In genomic region chr2:68091439-68092034, GRCh38 we compare ENCODE assay signal across 20 cellular contexts. TPM values are rescaled to one million over a fixed set of nuclear protein-coding genes. Genes with fewer than 3 reads are reported as not detected.
"Had no signal": no experiment of that assay in that cellular context is flagged by ENCODE, and none has a peak within 500 bp of the region (broad histone marks: within the 10 kb centered on the region; RNA-seq: fewer than 3 reads in every experiment).

No MANE protein-coding gene starts in this region.

- H3K4me3 Mint-ChIP-seq: central memory CD8-positive, alpha-beta T cell; natural killer cell treated with Interleukin-12 subunit alpha and Interleukin-12 subunit beta and Interleukin-15 and Interleukin-18, amount 100 ng/mL, for 72 hours; stimulated activated naive B cell treated with anti-CD40 and anti-IgM and Interleukin-4, amounts not matched to agents 10 μg/mL and 1 μg/mL and 100 μg/mL, for 72 hours had no signal

- H3K9me3 Mint-ChIP-seq: central memory CD8-positive, alpha-beta T cell; natural killer cell treated with Interleukin-12 subunit alpha and Interleukin-12 subunit beta and Interleukin-15 and Interleukin-18, amount 100 ng/mL, for 72 hours; stimulated activated naive B cell treated with anti-CD40 and anti-IgM and Interleukin-4, amounts not matched to agents 10 μg/mL and 1 μg/mL and 100 μg/mL, for 72 hours had no signal

- DNase-seq: activated CD4-positive, alpha-beta T cell treated with anti-CD3 and anti-CD28 coated beads, Interleukin-2, amount 50 U/mL, for 1 hour; activated CD8-positive, alpha-beta memory T cell treated with anti-CD3 and anti-CD28 coated beads for 24 hours; activated CD8-positive, alpha-beta memory T cell treated with anti-CD3 and anti-CD28 coated beads, Interleukin-2, amount 50 U/mL, for 48 hours; activated effector memory CD4-positive, alpha-beta T cell treated with Interleukin-2 at 50 U/mL for 16 hours; activated naive CD4-positive, alpha-beta T cell treated with anti-CD3 and anti-CD28 coated beads, Interleukin-2, amount 50 U/mL, for 16 hours; activated T-cell treated with anti-CD3 and anti-CD28 coated beads, Interleukin-2, amount 50 U/mL, for 48 hours; erythroblast; posterior cingulate gyrus; retina; spleen; stimulated activated CD4-positive, alpha-beta T cell treated with anti-CD3 and anti-CD28 coated beads, Interleukin-4, amount 100 ng/mL, for 4 hours; stimulated activated naive B cell treated with anti-CD40 and anti-IgM and Interleukin-4, amounts not matched to agents 10 μg/mL and 1 μg/mL and 100 μg/mL, for 72 hours; T1000; upper lobe of left lung had no signal

- H3K4me1 Mint-ChIP-seq: central memory CD8-positive, alpha-beta T cell had no signal

- H3K4me3 ChIP-seq: ascending aorta, coronary artery, spleen, thoracic aorta, upper lobe of left lung had no signal

- H3K27me3 ChIP-seq: ascending aorta, spleen, upper lobe of left lung had no signal

- H3K27ac Mint-ChIP-seq: natural killer cell treated with Interleukin-12 subunit alpha and Interleukin-12 subunit beta and Interleukin-15 and Interleukin-18, amount 100 ng/mL, for 72 hours; stimulated activated naive B cell treated with anti-CD40 and anti-IgM and Interleukin-4, amounts not matched to agents 10 μg/mL and 1 μg/mL and 100 μg/mL, for 72 hours had no signal

- H3K27me3 Mint-ChIP-seq: natural killer cell treated with Interleukin-12 subunit alpha and Interleukin-12 subunit beta and Interleukin-15 and Interleukin-18, amount 100 ng/mL, for 72 hours; stimulated activated naive B cell treated with anti-CD40 and anti-IgM and Interleukin-4, amounts not matched to agents 10 μg/mL and 1 μg/mL and 100 μg/mL, for 72 hours had no signal

- H3K4me1 ChIP-seq: ascending aorta, spleen, upper lobe of left lung had no signal

- H3K36me3 ChIP-seq: ascending aorta, spleen, thoracic aorta, upper lobe of left lung had no signal

- H3K36me3 Mint-ChIP-seq: natural killer cell treated with Interleukin-12 subunit alpha and Interleukin-12 subunit beta and Interleukin-15 and Interleukin-18, amount 100 ng/mL, for 72 hours; stimulated activated naive B cell treated with anti-CD40 and anti-IgM and Interleukin-4, amounts not matched to agents 10 μg/mL and 1 μg/mL and 100 μg/mL, for 72 hours had no signal

- H3K9me3 ChIP-seq: ascending aorta, spleen, thoracic aorta, upper lobe of left lung had no signal

- H3K27ac ChIP-seq: ascending aorta, coronary artery, spleen, thoracic aorta, upper lobe of left lung had no signal

- ATAC-seq: activated CD4-positive, CD25-positive, alpha-beta regulatory T cell treated with anti-CD3 and anti-CD28 coated beads, Interleukin-2, amount 50 U/mL, for 24 hours; natural killer cell treated with Interleukin-12 subunit alpha and Interleukin-12 subunit beta and Interleukin-15 and Interleukin-18, amount 100 ng/mL, for 72 hours; stimulated activated naive B cell treated with anti-CD40 and anti-IgM and Interleukin-4, amounts not matched to agents 10 μg/mL and 1 μg/mL and 100 μg/mL, for 72 hours had no signal

RNA-seq across cellular contexts. Expression of gene C1D, which starts 28.7 kb away (rescaled TPM):
- total RNA-seq: ascending aorta had no signal
